ENCODE assay signal across 30 cellular contexts in the genomic region with DNA sequence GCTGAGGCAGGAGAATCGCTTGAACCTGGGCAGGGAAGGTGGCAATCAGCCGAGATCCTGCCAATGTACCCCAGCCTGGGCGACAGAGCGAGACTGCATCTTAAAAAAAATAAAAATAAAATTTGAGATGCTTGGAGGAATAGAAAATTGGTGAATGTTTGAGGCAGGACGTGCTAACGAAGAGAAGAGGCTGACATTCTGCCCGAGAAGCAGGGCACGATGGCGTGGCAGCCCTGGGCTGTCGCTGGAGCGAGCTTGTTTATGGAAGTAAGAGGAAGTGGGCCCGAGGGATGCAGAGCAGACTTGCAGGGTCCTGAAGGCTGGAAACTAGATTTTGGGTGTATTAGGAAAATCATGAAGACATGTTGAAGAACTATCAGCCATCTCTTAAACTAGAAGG.
"Had no signal": no experiment of that assay in that cellular context is flagged by ENCODE, and none has a peak within 500 bp of the region (broad histone marks: within the 10 kb centered on the region; RNA-seq: fewer than 3 reads in every experiment).

No MANE protein-coding gene starts in this region.

- H3K4me3 ChIP-seq: adrenal gland, body of pancreas, colonic mucosa, esophagus squamous epithelium, gastroesophageal sphincter had no signal

- H3K4me1 Mint-ChIP-seq: activated CD4-positive, alpha-beta T cell treated with anti-CD3 and anti-CD28 coated beads for 36 hours; activated CD4-positive, alpha-beta T cell treated with anti-CD3 and anti-CD28 coated beads, Interleukin-2, amount 10 ng/mL, durations not matched to agents 24 days and 14 days; activated CD8-positive, alpha-beta memory T cell treated with anti-CD3 and anti-CD28 coated beads, Interleukin-2, amount 10 ng/mL, durations not matched to agents 7 days and 5 days; activated naive CD4-positive, alpha-beta T cell treated with anti-CD3 and anti-CD28 coated beads, Interleukin-2, amount 50 U/mL, for 24 hours; activated naive CD8-positive, alpha-beta T cell treated with anti-CD3 and anti-CD28 coated beads for 36 hours; activated naive CD8-positive, alpha-beta T cell treated with anti-CD3 and anti-CD28 coated beads, Interleukin-2, amount 50 U/mL, for 24 hours had no signal

- H3K36me3 ChIP-seq: adrenal gland, colonic mucosa, esophagus squamous epithelium, gastroesophageal sphincter had no signal

- H3K4me3 Mint-ChIP-seq: activated CD4-positive, alpha-beta memory T cell treated with anti-CD3 and anti-CD28 coated beads for 36 hours; activated CD4-positive, alpha-beta T cell treated with anti-CD3 and anti-CD28 coated beads for 36 hours; activated CD4-positive, alpha-beta T cell treated with anti-CD3 and anti-CD28 coated beads, Interleukin-2, amount 10 ng/mL, durations not matched to agents 24 days and 14 days; activated CD8-positive, alpha-beta memory T cell treated with anti-CD3 and anti-CD28 coated beads, Interleukin-2, amount 10 ng/mL, durations not matched to agents 7 days and 5 days; activated CD8-positive, alpha-beta T cell treated with anti-CD3 and anti-CD28 coated beads, Interleukin-2, amount 10 ng/mL, durations not matched to agents 7 days and 5 days; activated naive CD4-positive, alpha-beta T cell treated with anti-CD3 and anti-CD28 coated beads for 36 hours; activated naive CD4-positive, alpha-beta T cell treated with anti-CD3 and anti-CD28 coated beads, Interleukin-2, amount 50 U/mL, for 24 hours; activated naive CD8-positive, alpha-beta T cell treated with anti-CD3 and anti-CD28 coated beads for 36 hours; activated naive CD8-positive, alpha-beta T cell treated with anti-CD3 and anti-CD28 coated beads, Interleukin-2, amount 50 U/mL, for 24 hours; activated T-helper 1 cell treated with anti-CD3 and anti-CD28 coated beads, Interleukin-12 subunit alpha, Interleukin-12 subunit beta, Interleukin-2, Interleukin-4 antibody, amounts not matched to agents 30 ng/mL and 10 ng/mL and 1 ng/mL, durations not matched to agents 14 hours and 24 hours and 36 hours had no signal

- H3K4me1 ChIP-seq: adrenal gland, colonic mucosa, esophagus squamous epithelium, gastroesophageal sphincter had no signal

- H3K36me3 Mint-ChIP-seq: activated CD4-positive, alpha-beta memory T cell treated with anti-CD3 and anti-CD28 coated beads for 36 hours; activated CD8-positive, alpha-beta memory T cell treated with anti-CD3 and anti-CD28 coated beads, Interleukin-2, amount 10 ng/mL, durations not matched to agents 7 days and 5 days; activated naive CD4-positive, alpha-beta T cell treated with anti-CD3 and anti-CD28 coated beads, Interleukin-2, amount 50 U/mL, for 24 hours; activated naive CD8-positive, alpha-beta T cell treated with anti-CD3 and anti-CD28 coated beads for 36 hours had no signal

- H3K9me3 ChIP-seq: colonic mucosa had no signal

- H3K27ac ChIP-seq: adrenal gland, body of pancreas, colonic mucosa, esophagus squamous epithelium, gastroesophageal sphincter had no signal

- H3K27me3 ChIP-seq: adrenal gland, body of pancreas, colonic mucosa, esophagus squamous epithelium, gastroesophageal sphincter had no signal

- DNase-seq: activated CD4-positive, alpha-beta memory T cell treated with anti-CD3 and anti-CD28 coated beads for 36 hours; activated CD4-positive, alpha-beta T cell treated with anti-CD3 and anti-CD28 coated beads for 36 hours; activated CD4-positive, alpha-beta T cell treated with anti-CD3 and anti-CD28 coated beads, Interleukin-2, amount 10 ng/mL, durations not matched to agents 24 days and 14 days; activated CD4-positive, CD25-positive, alpha-beta regulatory T cell; activated CD4-positive, CD25-positive, alpha-beta regulatory T cell treated with anti-CD3 and anti-CD28 coated beads, Interleukin-2, amount 50 U/mL, for 72 hours; activated CD8-positive, alpha-beta memory T cell treated with anti-CD3 and anti-CD28 coated beads, Interleukin-2, amount 10 ng/mL, durations not matched to agents 7 days and 5 days; activated CD8-positive, alpha-beta memory T cell treated with anti-CD3 and anti-CD28 coated beads, Interleukin-2, amount 50 U/mL, for 4 hours; activated CD8-positive, alpha-beta T cell treated with anti-CD3 and anti-CD28 coated beads, Interleukin-2, amount 10 ng/mL, durations not matched to agents 7 days and 5 days; activated effector memory CD4-positive, alpha-beta T cell treated with anti-CD3 and anti-CD28 coated beads, Interleukin-2, amount 50 U/mL, for 16 hours; activated naive CD4-positive, alpha-beta T cell treated with anti-CD3 and anti-CD28 coated beads for 36 hours; activated naive CD8-positive, alpha-beta T cell treated with anti-CD3 and anti-CD28 coated beads for 36 hours; activated naive CD8-positive, alpha-beta T cell treated with anti-CD3 and anti-CD28 coated beads, Interleukin-2, amount 50 U/mL, for 24 hours; activated T-cell treated with anti-CD3 and anti-CD28 coated beads, Interleukin-2, amount 50 U/mL, for 1 hour; activated T-cell treated with anti-CD3 and anti-CD28 coated beads, Interleukin-2, amount 50 U/mL, for 48 hours; adrenal gland; amygdala; aorta; body of pancreas; central memory CD4-positive, alpha-beta T cell; colonic mucosa; effector CD8-positive, alpha-beta T cell; esophagus squamous epithelium; foreskin melanocyte; T-helper 2 cell had no signal

- H3K9me3 Mint-ChIP-seq: activated CD4-positive, alpha-beta T cell treated with anti-CD3 and anti-CD28 coated beads, Interleukin-2, amount 10 ng/mL, durations not matched to agents 24 days and 14 days; activated naive CD4-positive, alpha-beta T cell treated with anti-CD3 and anti-CD28 coated beads for 36 hours; activated naive CD4-positive, alpha-beta T cell treated with anti-CD3 and anti-CD28 coated beads, Interleukin-2, amount 50 U/mL, for 24 hours; activated T-helper 1 cell treated with anti-CD3 and anti-CD28 coated beads, Interleukin-12 subunit alpha, Interleukin-12 subunit beta, Interleukin-2, Interleukin-4 antibody, amounts not matched to agents 30 ng/mL and 10 ng/mL and 1 ng/mL, durations not matched to agents 14 hours and 24 hours and 36 hours; activated T-helper 2 cell treated with anti-CD3 and anti-CD28 coated beads, Interferon-gamma antibody, Interleukin-2, Interleukin-4, amounts not matched to agents 10 μg/mL and 5 μg/mL and 100 μg/mL, durations not matched to agents 14 hours and 24 hours and 36 hours had no signal

- FAIRE-seq: endometrium, endothelial cell of umbilical vein had no signal

- ATAC-seq: activated CD4-positive, alpha-beta T cell treated with anti-CD3 and anti-CD28 coated beads for 36 hours; activated CD8-positive, alpha-beta memory T cell treated with anti-CD3 and anti-CD28 coated beads, Interleukin-2, amount 10 ng/mL, durations not matched to agents 7 days and 5 days; activated CD8-positive, alpha-beta T cell treated with anti-CD3 and anti-CD28 coated beads, Interleukin-2, amount 10 ng/mL, durations not matched to agents 7 days and 5 days; activated naive CD8-positive, alpha-beta T cell treated with anti-CD3 and anti-CD28 coated beads, Interleukin-2, amount 50 U/mL, for 24 hours; body of pancreas; gastroesophageal sphincter had no signal

- H3K27ac Mint-ChIP-seq: activated CD4-positive, alpha-beta memory T cell treated with anti-CD3 and anti-CD28 coated beads for 36 hours; activated CD4-positive, alpha-beta T cell treated with anti-CD3 and anti-CD28 coated beads for 36 hours; activated CD4-positive, alpha-beta T cell treated with anti-CD3 and anti-CD28 coated beads, Interleukin-2, amount 10 ng/mL, durations not matched to agents 24 days and 14 days; activated CD8-positive, alpha-beta memory T cell treated with anti-CD3 and anti-CD28 coated beads, Interleukin-2, amount 10 ng/mL, durations not matched to agents 7 days and 5 days; activated CD8-positive, alpha-beta T cell treated with anti-CD3 and anti-CD28 coated beads, Interleukin-2, amount 10 ng/mL, durations not matched to agents 7 days and 5 days; activated naive CD4-positive, alpha-beta T cell treated with anti-CD3 and anti-CD28 coated beads for 36 hours; activated naive CD4-positive, alpha-beta T cell treated with anti-CD3 and anti-CD28 coated beads, Interleukin-2, amount 50 U/mL, for 24 hours; activated naive CD8-positive, alpha-beta T cell treated with anti-CD3 and anti-CD28 coated beads for 36 hours; activated naive CD8-positive, alpha-beta T cell treated with anti-CD3 and anti-CD28 coated beads, Interleukin-2, amount 50 U/mL, for 24 hours; activated T-helper 1 cell treated with anti-CD3 and anti-CD28 coated beads, Interleukin-12 subunit alpha, Interleukin-12 subunit beta, Interleukin-2, Interleukin-4 antibody, amounts not matched to agents 30 ng/mL and 10 ng/mL and 1 ng/mL, durations not matched to agents 14 hours and 24 hours and 36 hours; activated T-helper 2 cell treated with anti-CD3 and anti-CD28 coated beads, Interferon-gamma antibody, Interleukin-2, Interleukin-4, amounts not matched to agents 10 μg/mL and 5 μg/mL and 100 μg/mL, durations not matched to agents 14 hours and 24 hours and 36 hours had no signal

- H3K27me3 Mint-ChIP-seq: activated CD4-positive, alpha-beta memory T cell treated with anti-CD3 and anti-CD28 coated beads for 36 hours; activated CD4-positive, alpha-beta T cell treated with anti-CD3 and anti-CD28 coated beads for 36 hours; activated CD4-positive, alpha-beta T cell treated with anti-CD3 and anti-CD28 coated beads, Interleukin-2, amount 10 ng/mL, durations not matched to agents 24 days and 14 days; activated CD8-positive, alpha-beta memory T cell treated with anti-CD3 and anti-CD28 coated beads, Interleukin-2, amount 10 ng/mL, durations not matched to agents 7 days and 5 days; activated naive CD4-positive, alpha-beta T cell treated with anti-CD3 and anti-CD28 coated beads, Interleukin-2, amount 50 U/mL, for 24 hours; activated naive CD8-positive, alpha-beta T cell treated with anti-CD3 and anti-CD28 coated beads for 36 hours; activated naive CD8-positive, alpha-beta T cell treated with anti-CD3 and anti-CD28 coated beads, Interleukin-2, amount 50 U/mL, for 24 hours had no signal
